In genomic region chr17:55274371-55275255, GRCh38 we compare ENCODE assay signal across 23 cellular contexts. TPM values are rescaled to one million over a fixed set of nuclear protein-coding genes. Genes with fewer than 3 reads are reported as not detected.
A peak's percentile ranks its signal among the peaks of the same experiment; 100 is the strongest.
DNase-seq lines count a peak whose midpoint lies in the region; ATAC-seq, FAIRE-seq and TF ChIP-seq lines count a peak whose summit lies in the region.
"Had no signal": no experiment of that assay in that cellular context is flagged by ENCODE, and none has a peak within 500 bp of the region (broad histone marks: within the 10 kb centered on the region; RNA-seq: fewer than 3 reads in every experiment).

No MANE protein-coding gene starts in this region.

- peaks cover 13% of the 10 kb centered on the region for H3K36me3 Mint-ChIP-seq in T-helper 17 cell (ENCODE audit: low read depth)
- no peaks in the 10 kb centered on the region for H3K36me3 Mint-ChIP-seq in HFFc6 (ENCODE audit: low read depth)
- H3K36me3 Mint-ChIP-seq: CD8-positive, alpha-beta T cell; IgD-negative memory B cell; type B pancreatic cell had no signal

- H3K4me1 ChIP-seq in duodenal mucosa (ENCODE audit: control insufficient read depth in 1 of 2, insufficient read depth in 2 of 2, low read length in 2 of 2), result peaks cover 11 to 13% of the 10 kb centered on the region in 2 donors
- H3K4me1 ChIP-seq in lung (ENCODE audit: control insufficient read depth in 2 of 2, insufficient read depth in 2 of 2, low read length in 2 of 2), result peaks cover 7 to 27% of the 10 kb centered on the region in 2 donors
- H3K4me1 ChIP-seq in stomach smooth muscle (ENCODE audit: control insufficient read depth, insufficient read depth, low read length), result peaks cover 56% of the 10 kb centered on the region

- H3K4me1 Mint-ChIP-seq in T-helper 17 cell (peaks cover 37% of the 10 kb centered on the region), HFFc6 (ENCODE audit: low read depth) (peaks cover 14% of the 10 kb centered on the region)
- H3K4me1 Mint-ChIP-seq: IgD-negative memory B cell had no signal

- ATAC-seq in T-helper 17 cell (no peak), lung (ENCODE audit: insufficient read depth, low FRiP score) (no peak), HG02938 (IDR thresholded peaks at IDR 0.05; ENCODE audit: unreplicated experiment) (no peak)
- ATAC-seq: CD8-positive, alpha-beta T cell had no signal

- no peaks in the 10 kb centered on the region for H3K36me3 ChIP-seq in duodenal mucosa (ENCODE audit: control insufficient read depth in 1 of 2, insufficient read depth in 2 of 2, low read length in 2 of 2)
- no peaks in the 10 kb centered on the region for H3K36me3 ChIP-seq in lung (ENCODE audit: control insufficient read depth in 2 of 2, insufficient read depth in 2 of 2, low read length in 2 of 2)
- no peaks in the 10 kb centered on the region for H3K36me3 ChIP-seq in stomach smooth muscle (ENCODE audit: control insufficient read depth in 2 of 2, insufficient read depth in 2 of 2, low read length in 2 of 2)
- H3K36me3 ChIP-seq: brain microvascular endothelial cell had no signal

- H3K27ac ChIP-seq in duodenal mucosa (ENCODE audit: low read depth, low read length) (peak overlapping the region; percentile 46), lung (ENCODE audit: low read depth in 1 of 2, low read length in 1 of 2) (peak overlapping the region; percentile 1 to 77), stomach smooth muscle (ENCODE audit: low read length) (peak overlapping the region; percentile 91)
- H3K27ac ChIP-seq: brain microvascular endothelial cell had no signal

- 74 to 83% methylated on average over 7 of the region's 7 CpGs for whole genome bisulfite sequencing in lung, 2 donors

- H3K9me3 Mint-ChIP-seq in HFFc6, result no peaks in the 10 kb centered on the region
- H3K9me3 Mint-ChIP-seq: CD8-positive, alpha-beta T cell; type B pancreatic cell had no signal

- H3K4me3 ChIP-seq in duodenal mucosa (ENCODE audit: low read depth in 1 of 2, low read length in 2 of 2), result no peak overlapping the region
- H3K4me3 ChIP-seq in lung, result no peak overlapping the region
- H3K4me3 ChIP-seq in stomach smooth muscle (ENCODE audit: low read length in 2 of 2), result peak overlapping the region in 1 of 2 donors; percentile 57

- FAIRE-seq in HTR-8/SVneo (lab: Jason Lieb, UNC), result no peak

- H3K27ac Mint-ChIP-seq in T-helper 17 cell (peak overlapping the region; percentile 39), HFFc6 (no peak overlapping the region)
- H3K27ac Mint-ChIP-seq: CD8-positive, alpha-beta T cell; IgD-negative memory B cell; type B pancreatic cell had no signal

- H3K9ac ChIP-seq in duodenal mucosa (ENCODE audit: low read depth in 1 of 2, low read length in 2 of 2), result no peak overlapping the region
- H3K9ac ChIP-seq in stomach smooth muscle (ENCODE audit: low read length in 2 of 2), result peak overlapping the region in 1 of 2 donors; percentile 25

- H3K27me3 ChIP-seq in duodenal mucosa (ENCODE audit: control insufficient read depth in 1 of 2, insufficient read depth in 2 of 2, low read length in 2 of 2) (peaks cover 0 to 5% of the 10 kb centered on the region in 2 donors), lung (ENCODE audit: control insufficient read depth, insufficient read depth) (no peaks in the 10 kb centered on the region), stomach smooth muscle (ENCODE audit: control insufficient read depth in 1 of 2, insufficient read depth in 2 of 2, low read length in 2 of 2) (no peaks in the 10 kb centered on the region)
- H3K27me3 ChIP-seq: brain microvascular endothelial cell had no signal

- no peak overlapping the region for H3K4me3 Mint-ChIP-seq in T-helper 17 cell
- H3K4me3 Mint-ChIP-seq in HFFc6, result no peak overlapping the region
- H3K4me3 Mint-ChIP-seq: CD8-positive, alpha-beta T cell; IgD-negative memory B cell; type B pancreatic cell had no signal

- H3K9me3 ChIP-seq in T-helper 17 cell (ENCODE audit: control insufficient read depth, low read length, poor library complexity, severe bottlenecking), result no peaks in the 10 kb centered on the region
- H3K9me3 ChIP-seq in duodenal mucosa (ENCODE audit: control insufficient read depth in 1 of 2, low read length in 2 of 2), result no peaks in the 10 kb centered on the region
- no peaks in the 10 kb centered on the region for H3K9me3 ChIP-seq in lung (ENCODE audit: control insufficient read depth in 2 of 2, insufficient read depth in 1 of 2, low read length in 1 of 2)
- no peaks in the 10 kb centered on the region for H3K9me3 ChIP-seq in stomach smooth muscle (ENCODE audit: control insufficient read depth in 2 of 2, low read length in 2 of 2)

- H3K27me3 Mint-ChIP-seq in T-helper 17 cell (no peaks in the 10 kb centered on the region), HFFc6 (ENCODE audit: insufficient read depth) (peaks cover 8% of the 10 kb centered on the region)

- no peak for TF ChIP-seq CTCF in lung (IDR thresholded peaks at IDR 0.05; ENCODE audit: control extremely low read depth, extremely low read depth)
- TF ChIP-seq CTCF in HFFc6 (IDR thresholded peaks at IDR 0.05), result no peak

- DNase-seq in T-helper 17 cell, result no peak
- DNase-seq in lung (ENCODE audit: low spot score), result no peak
- DNase-seq in HTR-8/SVneo (ENCODE audit: insufficient read length, low spot score), result no peak
- no peak for DNase-seq in HFFc6
- DNase-seq in DMS114 treated with DMSO at 0.1 percent for 48 hours (lab: John Stamatoyannopoulos, UW; ENCODE audit: unreplicated experiment), result no peak
- DNase-seq: activated CD4-positive, alpha-beta T cell treated with anti-CD3 and anti-CD28 coated beads for 4 hours; activated naive CD4-positive, alpha-beta T cell; brain microvascular endothelial cell; CD8-positive, alpha-beta T cell; effector memory CD4-positive, alpha-beta T cell; mammary epithelial cell; MV-4-11; NCI-H2081; NCI-H526 treated with DMSO at 0.1 percent for 48 hours; OCI-M1; stimulated activated CD4-positive, alpha-beta T cell treated with anti-CD3 and anti-CD28 coated beads, Interleukin-4, amount 100 ng/mL, for 1 hour; stimulated activated CD8-positive, alpha-beta memory T cell treated with anti-CD3 and anti-CD28 coated beads, Interleukin-4, amount 100 ng/mL, for 48 hours had no signal

RNA-seq across cellular contexts. Expression of gene HLF, which starts 9.9 kb away (rescaled TPM):
- total RNA-seq in T-helper 17 cell, result 10 to 100 TPM; 20.2 to 22.5 TPM
- total RNA-seq in lung, result 10 to 100 TPM in 1 of 2 donors, 1 to 10 TPM in 1; 9.9 to 21.3 TPM
- 1 to 10 TPM; 3.2 to 5.8 TPM for polyA plus RNA-seq in lung
- total RNA-seq in HFFc6 (2021; fragmentation: NEBNext Ultra II Directional; extraction: Animal tissue kit (Norgen Biotek cat#: 25700)), result not detected
- polyA plus RNA-seq: AG04450, IgD-negative memory B cell had no signal

Comparison
In these comparisons a context has a peak if more than half of its experiments do, and no peak if none do; other contexts are left out.
1. H3K27ac ChIP-seq: peak in every context shown above with its lines; median percentile 91 in stomach smooth muscle; 46 in duodenal mucosa; 39 in lung.
2. RNA of gene HLF, which starts 9.9 kb away (total RNA-seq): 20.2 to 22.5 TPM in T-helper 17 cell and 9.9 to 21.3 TPM in lung; not detected in HFFc6; every median in the first group is over 10 times any median in the second.